In genomic region chr7:926061-927030, GRCh38 we compare ENCODE assay signal across 8 cellular contexts. TPM values are rescaled to one million over a fixed set of nuclear protein-coding genes. Genes with fewer than 3 reads are reported as not detected.
DNase-seq lines count a peak whose midpoint lies in the region; ATAC-seq lines count a peak whose summit lies in the region.
"Had no signal": no experiment of that assay in that cellular context is flagged by ENCODE, and none has a peak within 500 bp of the region (broad histone marks: within the 10 kb centered on the region; RNA-seq: fewer than 3 reads in every experiment).

No MANE protein-coding gene starts in this region.

- peak; percentile 32 for DNase-seq in activated T-cell treated with anti-CD3 and anti-CD28 coated beads, Interleukin-2, amount 50 U/mL, for 24 hours
- no peak for DNase-seq in activated T-cell treated with anti-CD3 and anti-CD28 coated beads, Interleukin-2, amount 50 U/mL, for 1 hour
- DNase-seq in left ventricle myocardium superior (peak; percentile 30), substantia nigra (lab: John Stamatoyannopoulos, UW) (peak in 40 of 49 donors; percentile 29 to 85 (median 62)), NCI-H2171 treated with DMSO at 0.1 percent for 48 hours (lab: John Stamatoyannopoulos, UW) (no peak), NCI-H748 treated with DMSO at 0.1 percent for 48 hours (lab: John Stamatoyannopoulos, UW) (no peak)
- DNase-seq: NCI-H187 had no signal

- peak overlapping the region; percentile 77 for H3K27ac Mint-ChIP-seq in activated T-cell treated with anti-CD3 and anti-CD28 coated beads, Interleukin-2, amount 50 U/mL, for 24 hours

- peak overlapping the region; percentile 35 for H3K4me3 Mint-ChIP-seq in activated T-cell treated with anti-CD3 and anti-CD28 coated beads, Interleukin-2, amount 50 U/mL, for 24 hours

- H3K4me1 Mint-ChIP-seq in activated T-cell treated with anti-CD3 and anti-CD28 coated beads, Interleukin-2, amount 50 U/mL, for 24 hours (ENCODE audit: low read depth): peaks cover 64% of the 10 kb centered on the region

- no peaks in the 10 kb centered on the region for H3K27me3 Mint-ChIP-seq in activated T-cell treated with anti-CD3 and anti-CD28 coated beads, Interleukin-2, amount 50 U/mL, for 24 hours

- ATAC-seq in left ventricle myocardium superior: no peak
- ATAC-seq: SK-N-SH treated with all-trans-retinoic acid at 6 μM for 48 hours had no signal

- H3K9me3 Mint-ChIP-seq in activated T-cell treated with anti-CD3 and anti-CD28 coated beads, Interleukin-2, amount 50 U/mL, for 24 hours: peaks cover 2% of the 10 kb centered on the region

- H3K27ac ChIP-seq in substantia nigra (ENCODE audit: low read depth, low read length, poor library complexity, severe bottlenecking): peak overlapping the region; percentile 100

- intact Hi-C loops in left ventricle myocardium superior (cut with micrococcal nuclease): no loop called here

- H3K36me3 Mint-ChIP-seq in activated T-cell treated with anti-CD3 and anti-CD28 coated beads, Interleukin-2, amount 50 U/mL, for 24 hours (ENCODE audit: low read depth): peaks cover 29% of the 10 kb centered on the region

RNA-seq across cellular contexts. Expression of gene ADAP1, which starts 28.1 kb away (rescaled TPM):
- 10.2 TPM for total RNA-seq in left ventricle myocardium superior

RNA-seq across cellular contexts. Expression of gene COX19, which starts 49.0 kb away (rescaled TPM):
- total RNA-seq in left ventricle myocardium superior: 9.6 TPM

RNA-seq across cellular contexts. Expression of gene GET4, which starts 50.0 kb away (rescaled TPM):
- total RNA-seq in left ventricle myocardium superior: 20.6 TPM

RNA-seq across cellular contexts. Expression of gene CYP2W1, which starts 56.6 kb away (rescaled TPM):
- total RNA-seq in left ventricle myocardium superior: not detected

Comparison
In these comparisons a context has a peak if more than half of its experiments do, and no peak if none do; other contexts are left out.
1. DNase-seq: peak in activated T-cell treated with anti-CD3 and anti-CD28 coated beads, Interleukin-2, amount 50 U/mL, for 24 hours (single experiment), left ventricle myocardium superior (single experiment) and substantia nigra (40 of 49); none in activated T-cell treated with anti-CD3 and anti-CD28 coated beads, Interleukin-2, amount 50 U/mL, for 1 hour (single experiment), NCI-H2171 treated with DMSO at 0.1 percent for 48 hours (single experiment) and NCI-H748 treated with DMSO at 0.1 percent for 48 hours (single experiment).